In genomic region chr1:234631721-234632125, GRCh38 we compare ENCODE assay signal across 1 cellular context.
A peak's percentile ranks its signal among the peaks of the same experiment; 100 is the strongest.
TF ChIP-seq lines count a peak whose summit lies in the region.

No MANE protein-coding gene starts in this region.

TF ChIP-seq in HepG2, 621 proteins besides CTCF, POLR2A, EP300 and RAD21 (continued from another document and continues in another):
- TF ChIP-seq BCLAF1 (IDR thresholded peaks at IDR 0.05) (no peak), MEF2D (CRISPR knock-in tag; IDR thresholded peaks at IDR 0.05) (0 out of 2 replicates have a peak, but pooled peaks have one; percentile 26), NR2F6 (IDR thresholded peaks at IDR 0.05) (peak; percentile 52; the same call in 1 of the 2 replicates), NR2F6 (CRISPR knock-in tag; IDR thresholded peaks at IDR 0.05) (peak; percentile 28; the same call in 1 of the 2 replicates), FOXA3 (CRISPR knock-in tag; IDR thresholded peaks at IDR 0.05) (peak; percentile 72), ARID5B (CRISPR knock-in tag; IDR thresholded peaks at IDR 0.05) (peak; percentile 75), RARA (CRISPR knock-in tag; IDR thresholded peaks at IDR 0.05) (peak; percentile 75), ARID3A (IDR thresholded peaks at IDR 0.05; ENCODE audit: low read depth, low read length) (peak; percentile 59; the same call in 1 of the 2 replicates), GATAD2A (CRISPR knock-in tag; IDR thresholded peaks at IDR 0.05) (peak; percentile 72), TCF7 (IDR thresholded peaks at IDR 0.05; ENCODE audit: low read depth) (peak; percentile 31; the same call in 1 of the 2 replicates), HDAC2 (CRISPR knock-in tag; IDR thresholded peaks at IDR 0.05) (0 out of 2 replicates have a peak, but pooled peaks have one; percentile 21), PAXIP1 (CRISPR knock-in tag; conservative IDR thresholded peaks at IDR 0.05) (peak; percentile 43), MED1 (CRISPR knock-in tag; IDR thresholded peaks at IDR 0.05) (peak; percentile 88), ZSCAN9 (CRISPR knock-in tag; IDR thresholded peaks at IDR 0.05; ENCODE audit: borderline replicate concordance) (peak; percentile 37; the same call in 1 of the 2 replicates), CEBPG (CRISPR knock-in tag; IDR thresholded peaks at IDR 0.05) (0 out of 2 replicates have a peak, but pooled peaks have one; percentile 54), HNF4G (IDR thresholded peaks at IDR 0.05; ENCODE audit: borderline replicate concordance, low read depth, low read length) (peak; percentile 49; the same call in 1 of the 2 replicates), HNF4G (CRISPR knock-in tag; IDR thresholded peaks at IDR 0.05; ENCODE audit: borderline replicate concordance, low read depth) (no peak), ATF4 (CRISPR knock-in tag; IDR thresholded peaks at IDR 0.05) (peak in 1 of 2 experiments; percentile 82; a peak in 2 of 4 replicates), PATZ1 (CRISPR knock-in tag; IDR thresholded peaks at IDR 0.05) (peak; percentile 66), JUND (CRISPR knock-in tag; IDR thresholded peaks at IDR 0.05) (peak; percentile 65; the same call in 1 of the 2 replicates), MAFG (CRISPR knock-in tag; IDR thresholded peaks at IDR 0.05) (no peak), SOX5 (CRISPR knock-in tag; IDR thresholded peaks at IDR 0.05; ENCODE audit: borderline replicate concordance) (peak; percentile 96), PPARG (CRISPR knock-in tag; conservative IDR thresholded peaks at IDR 0.05) (0 out of 2 replicates have a peak, but pooled peaks have one; percentile 30), RXRB (CRISPR knock-in tag; IDR thresholded peaks at IDR 0.05; ENCODE audit: borderline replicate concordance) (peak; percentile 67; the same call in 1 of the 2 replicates), NFYC (CRISPR knock-in tag; IDR thresholded peaks at IDR 0.05) (0 out of 2 replicates have a peak, but pooled peaks have one; percentile 23), ONECUT2 (CRISPR knock-in tag; IDR thresholded peaks at IDR 0.05) (no peak), BCL6 (CRISPR knock-in tag; IDR thresholded peaks at IDR 0.05) (peak; percentile 63; the same call in 1 of the 2 replicates), ATF2 (CRISPR knock-in tag; IDR thresholded peaks at IDR 0.05) (peak; percentile 66; the same call in 1 of the 2 replicates), IKZF4 (CRISPR knock-in tag; IDR thresholded peaks at IDR 0.05; ENCODE audit: borderline replicate concordance, low read depth, not compliant biosample characterization) (no peak), ATF1 (CRISPR knock-in tag; IDR thresholded peaks at IDR 0.05) (no peak), NCOA2 (CRISPR knock-in tag; IDR thresholded peaks at IDR 0.05) (peak; percentile 69), MLX (CRISPR knock-in tag; IDR thresholded peaks at IDR 0.05) (0 out of 2 replicates have a peak, but pooled peaks have one; percentile 47), ZNF687 (CRISPR knock-in tag; IDR thresholded peaks at IDR 0.05) (no peak), PHF8 (CRISPR knock-in tag; IDR thresholded peaks at IDR 0.05) (no peak), FOXP1 (IDR thresholded peaks at IDR 0.05) (no peak), FOXP1 (CRISPR knock-in tag; IDR thresholded peaks at IDR 0.05) (peak; percentile 63; the same call in 1 of the 2 replicates), HHEX (CRISPR knock-in tag; IDR thresholded peaks at IDR 0.05) (no peak)
